In the genomic region with DNA sequence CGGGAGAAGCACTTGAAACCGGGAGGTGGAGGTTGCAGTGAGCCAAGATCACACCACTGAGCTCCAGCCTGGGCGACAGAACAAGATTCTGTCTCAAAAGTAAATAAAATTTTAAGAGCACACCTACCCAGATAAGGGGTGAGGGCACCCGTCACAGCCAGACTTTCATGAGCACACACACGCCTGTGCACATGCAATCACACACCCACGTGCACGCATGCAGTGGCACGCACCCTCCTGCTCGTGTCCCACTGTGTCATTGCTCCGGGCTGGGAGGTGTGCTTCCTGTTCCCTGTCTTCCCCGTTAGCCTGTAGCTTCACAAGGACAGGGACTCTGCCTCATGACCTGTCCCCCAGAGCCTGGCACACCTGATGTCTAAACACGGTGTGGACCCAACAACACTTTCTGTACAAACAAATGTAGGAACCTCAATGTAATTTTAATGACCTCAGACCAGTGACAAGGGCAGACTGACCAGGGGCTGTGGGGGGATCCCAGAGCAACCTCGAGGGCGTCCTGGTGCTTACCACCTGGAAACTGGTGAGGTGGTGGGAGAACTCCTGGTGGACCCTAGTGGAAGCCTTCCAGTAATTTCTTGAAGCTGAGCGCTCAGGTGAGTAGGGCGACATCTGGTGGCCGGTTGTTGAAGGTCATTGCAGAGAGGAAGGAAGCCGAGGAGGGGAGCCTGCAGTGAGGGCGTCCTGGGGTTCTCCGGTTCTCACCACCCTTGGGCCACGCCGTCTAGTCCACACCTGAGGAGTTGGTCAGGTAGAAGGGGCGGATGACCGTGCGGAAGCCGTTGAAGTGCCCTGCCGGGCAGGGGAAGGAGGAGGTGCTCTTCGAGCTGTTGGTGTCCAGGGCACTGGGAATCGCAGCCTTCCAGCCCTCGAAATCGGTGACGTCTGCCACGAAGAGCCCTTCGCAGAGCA, we compare ENCODE assay signal across 1 cellular context.
TF ChIP-seq lines count a peak whose summit lies in the region.

No MANE protein-coding gene starts in this region.

TF ChIP-seq in SK-N-SH, 30 proteins besides CTCF, POLR2A, EP300 and RAD21 (continued from another document):
- TF ChIP-seq, protein P1, sequence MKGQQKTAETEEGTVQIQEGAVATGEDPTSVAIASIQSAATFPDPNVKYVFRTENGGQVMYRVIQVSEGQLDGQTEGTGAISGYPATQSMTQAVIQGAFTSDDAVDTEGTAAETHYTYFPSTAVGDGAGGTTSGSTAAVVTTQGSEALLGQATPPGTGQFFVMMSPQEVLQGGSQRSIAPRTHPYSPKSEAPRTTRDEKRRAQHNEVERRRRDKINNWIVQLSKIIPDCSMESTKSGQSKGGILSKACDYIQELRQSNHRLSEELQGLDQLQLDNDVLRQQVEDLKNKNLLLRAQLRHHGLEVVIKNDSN (IDR thresholded peaks at IDR 0.05; ENCODE audit: borderline replicate concordance, low read depth) = no peak
- TF ChIP-seq MAX (IDR thresholded peaks at IDR 0.05; ENCODE audit: low read depth) = no peak
- peak; percentile 47 for TF ChIP-seq CHD2 (IDR thresholded peaks at IDR 0.05; ENCODE audit: low read length, partially characterized antibody)
- no peak for TF ChIP-seq YY1 (IDR thresholded peaks at IDR 0.05; ENCODE audit: low read depth)
- no peak for TF ChIP-seq FOXM1 (IDR thresholded peaks at IDR 0.05; ENCODE audit: low read depth)
- no peak for TF ChIP-seq GATA2 (CRISPR knock-in tag; IDR thresholded peaks at IDR 0.05)
- TF ChIP-seq JUND (IDR thresholded peaks at IDR 0.05) = no peak
- TF ChIP-seq FOSL2 (IDR thresholded peaks at IDR 0.05; ENCODE audit: borderline replicate concordance, low read depth) = no peak
- TF ChIP-seq GABPA (IDR thresholded peaks at IDR 0.05; ENCODE audit: low read depth) = no peak
- 0 out of 2 replicates have a peak, but pooled peaks have one; percentile 7 for TF ChIP-seq SIN3A (IDR thresholded peaks at IDR 0.05; ENCODE audit: borderline replicate concordance, low read depth, low read length)
